ENCODE assay signal across 22 cellular contexts in genomic region chr17:32393904-32394303, GRCh38.
"Had no signal": no experiment of that assay in that cellular context is flagged by ENCODE, and none has a peak within 500 bp of the region (broad histone marks: within the 10 kb centered on the region; RNA-seq: fewer than 3 reads in every experiment).

No MANE protein-coding gene starts in this region.

- H3K9me3 Mint-ChIP-seq: natural killer cell had no signal

- H3K27ac Mint-ChIP-seq: activated naive CD8-positive, alpha-beta T cell treated with anti-CD3 and anti-CD28 coated beads, Interleukin-2, amount 50 U/mL, for 24 hours had no signal

- H3K27ac ChIP-seq: brain microvascular endothelial cell, dorsolateral prefrontal cortex, epithelial cell of prostate, foreskin keratinocyte, spleen, tibial artery, uterus had no signal

- H3K9me3 ChIP-seq: spleen, tibial artery, uterus had no signal

- H3K27me3 ChIP-seq: brain microvascular endothelial cell, dorsolateral prefrontal cortex, foreskin keratinocyte, spleen, tibial artery, uterus had no signal

- ATAC-seq: activated CD4-positive, CD25-positive, alpha-beta regulatory T cell treated with anti-CD3 and anti-CD28 coated beads, Interleukin-2, amount 50 U/mL, for 24 hours; activated naive CD8-positive, alpha-beta T cell treated with anti-CD3 and anti-CD28 coated beads, Interleukin-2, amount 50 U/mL, for 24 hours; foreskin keratinocyte; left lobe of liver; natural killer cell had no signal

- H3K4me1 ChIP-seq: foreskin keratinocyte, spleen, tibial artery, uterus had no signal

- H3K4me3 ChIP-seq: dorsolateral prefrontal cortex, lung, spleen, tibial artery, uterus had no signal

- DNase-seq: activated CD4-positive, alpha-beta T cell treated with anti-CD3 and anti-CD28 coated beads, Interleukin-2, amount 50 U/mL, for 1 hour; activated naive CD8-positive, alpha-beta T cell treated with anti-CD3 and anti-CD28 coated beads, Interleukin-2, amount 50 U/mL, for 24 hours; anterior cingulate cortex; brain microvascular endothelial cell; central memory CD4-positive, alpha-beta T cell; dorsolateral prefrontal cortex; foreskin keratinocyte; kidney; natural killer cell; nucleus accumbens; posterior cingulate gyrus; spleen; stimulated activated CD4-positive, alpha-beta T cell treated with anti-CD3 and anti-CD28 coated beads, Interleukin-4, amount 100 ng/mL, for 4 hours; stimulated activated naive CD4-positive, alpha-beta T cell; substantia nigra; T-helper 9 cell; tibial artery; uterus had no signal

- H3K4me3 Mint-ChIP-seq: activated naive CD8-positive, alpha-beta T cell treated with anti-CD3 and anti-CD28 coated beads, Interleukin-2, amount 50 U/mL, for 24 hours; natural killer cell had no signal

- H3K27me3 Mint-ChIP-seq: activated naive CD8-positive, alpha-beta T cell treated with anti-CD3 and anti-CD28 coated beads, Interleukin-2, amount 50 U/mL, for 24 hours had no signal

- H3K36me3 ChIP-seq: brain microvascular endothelial cell, uterus had no signal

- H3K36me3 Mint-ChIP-seq: natural killer cell had no signal
